ENCODE assay signal across 9 cellular contexts in genomic region chr13:26558912-26559485, GRCh38. TPM values are rescaled to one million over a fixed set of nuclear protein-coding genes. Genes with fewer than 3 reads are reported as not detected.
A peak's percentile ranks its signal among the peaks of the same experiment; 100 is the strongest.
DNase-seq lines count a peak whose midpoint lies in the region; ATAC-seq and TF ChIP-seq lines count a peak whose summit lies in the region.
"Had no signal": no experiment of that assay in that cellular context is flagged by ENCODE, and none has a peak within 500 bp of the region (broad histone marks: within the 10 kb centered on the region; RNA-seq: fewer than 3 reads in every experiment).

No MANE protein-coding gene starts in this region.

- H2BK5ac ChIP-seq in neuronal stem cell (ENCODE audit: low read length), result no peak overlapping the region

- no peak overlapping the region for H2BK12ac ChIP-seq in neuronal stem cell (ENCODE audit: low read length)

- H3K79me1 ChIP-seq in neuronal stem cell (ENCODE audit: low read depth, low read length), result no peaks in the 10 kb centered on the region

- H3K23ac ChIP-seq in neuronal stem cell (ENCODE audit: low read depth, low read length, poor library complexity), result no peak overlapping the region

- H3K4me3 ChIP-seq in MG63 (peak overlapping the region; percentile 72), ectodermal cell (ENCODE audit: insufficient read depth, low read depth, low read length) (peak overlapping the region; percentile 63), neuronal stem cell (ENCODE audit: low read length in 2 of 2) (peak overlapping the region in 1 of 2 donors; percentile 57), mucosa of descending colon (no peak overlapping the region)

- peak overlapping the region; percentile 56 for H3K27ac ChIP-seq in ectodermal cell (ENCODE audit: insufficient read depth, low read depth, low read length, poor library complexity, severe bottlenecking)
- peak overlapping the region; percentile 60 for H3K27ac ChIP-seq in neuronal stem cell (replicated peaks; ENCODE audit: low read length)

- H3K36me3 ChIP-seq in MG63 (peaks cover 3% of the 10 kb centered on the region), ectodermal cell (ENCODE audit: control insufficient read depth, insufficient read depth, low read length) (no peaks in the 10 kb centered on the region), neuronal stem cell (replicated peaks in 1 of 2; ENCODE audit: control insufficient read depth in 2 of 2, insufficient read depth in 2 of 2, low read length in 2 of 2) (no peaks in the 10 kb centered on the region), mucosa of descending colon (ENCODE audit: low read depth) (no peaks in the 10 kb centered on the region)

- H3K9me3 ChIP-seq in MG63 (no peaks in the 10 kb centered on the region), ectodermal cell (ENCODE audit: control insufficient read depth, low read length) (no peaks in the 10 kb centered on the region), neuronal stem cell (replicated peaks in 1 of 2; ENCODE audit: control insufficient read depth in 2 of 2, insufficient read depth in 1 of 2, low read depth in 1 of 2, low read length in 2 of 2) (peaks cover 0 to 2% of the 10 kb centered on the region in 2 donors), mucosa of descending colon (no peaks in the 10 kb centered on the region)

- DNase-seq in EL (peak; percentile 24), MG63 (no peak), neuronal stem cell (ENCODE audit: low spot score) (peak; percentile 65), mucosa of descending colon (no peak)
- no peak for DNase-seq in effector CD8-positive, alpha-beta T cell (lab: John Stamatoyannopoulos, UW)
- DNase-seq: NCI-H345, T-helper 9 cell had no signal

- no peak overlapping the region for H3K18ac ChIP-seq in neuronal stem cell (ENCODE audit: low read length)

- no peak overlapping the region for H3K14ac ChIP-seq in neuronal stem cell (ENCODE audit: low read length)

- no peak for TF ChIP-seq CTCF in mucosa of descending colon (IDR thresholded peaks at IDR 0.05)

- H3K4ac ChIP-seq in neuronal stem cell (ENCODE audit: low read length), result no peak overlapping the region

- H3K4me1 ChIP-seq in ectodermal cell (ENCODE audit: control insufficient read depth, insufficient read depth, low read length) (peaks cover 25% of the 10 kb centered on the region), neuronal stem cell (ENCODE audit: control insufficient read depth in 2 of 2, insufficient read depth in 1 of 2, low read depth in 1 of 2, low read length in 2 of 2) (peaks cover 27% of the 10 kb centered on the region in 2 donors), mucosa of descending colon (ENCODE audit: low read depth) (peaks cover 10% of the 10 kb centered on the region)

- ATAC-seq in GM19395 (IDR thresholded peaks at IDR 0.05; ENCODE audit: unreplicated experiment) (no peak), mucosa of descending colon (no peak)

- H3K4me2 ChIP-seq in neuronal stem cell (ENCODE audit: insufficient read depth, low read length, poor library complexity, severe bottlenecking), result no peak overlapping the region

- H2AFZ ChIP-seq in neuronal stem cell (ENCODE audit: low read length), result no peak overlapping the region

- H3K9ac ChIP-seq in neuronal stem cell (ENCODE audit: low read depth, low read length, poor library complexity), result no peak overlapping the region

- H3K27me3 ChIP-seq in MG63 (no peaks in the 10 kb centered on the region), ectodermal cell (ENCODE audit: control insufficient read depth, insufficient read depth, low read length, poor library complexity, severe bottlenecking) (no peaks in the 10 kb centered on the region), neuronal stem cell (ENCODE audit: control insufficient read depth in 3 of 3, insufficient read depth in 3 of 3, low read depth in 1 of 3, low read length in 3 of 3) (peaks cover 0 to 10% (median 0%) of the 10 kb centered on the region in 3 experiments)

- H2AK5ac ChIP-seq in neuronal stem cell (ENCODE audit: low read depth, low read length), result no peak overlapping the region

- WGBS in ectodermal cell, 2 experiments, result 33 to 43% methylated on average over 2 to 3 of the region's 3 CpGs
- WGBS in neuronal stem cell (ENCODE audit: extremely low coverage in 2 of 2, insufficient read length in 2 of 2, insufficient replicate concordance in 1 of 2), 2 donors, result no CpG with 5 or more reads among the region's 3 CpGs

- intact Hi-C loops in mucosa of descending colon (cut with DNase I, micrococcal nuclease), result no loop called here

- H2BK120ac ChIP-seq in neuronal stem cell (ENCODE audit: low read depth, low read length), result no peak overlapping the region

- H2BK15ac ChIP-seq in neuronal stem cell (ENCODE audit: low read length), result no peak overlapping the region

- H4K91ac ChIP-seq in neuronal stem cell (ENCODE audit: low read depth, low read length, poor library complexity), result no peak overlapping the region

- H4K8ac ChIP-seq in neuronal stem cell (ENCODE audit: low read depth, low read length), result no peak overlapping the region

RNA-seq across cellular contexts. Expression of gene WASF3, which starts 1.5 kb away (rescaled TPM):
- total RNA-seq in MG63 (2014; rRNA removed; shearing (Covaris generic); ENCODE audit: low replicate concordance), result 6.0 and 11.4 TPM in 2 replicates
- polyA plus RNA-seq in ectodermal cell (2013, experiment 1 of 4), result 127 TPM
- 135 TPM for polyA plus RNA-seq in ectodermal cell (2013, experiment 2 of 4)
- 89.2 TPM for polyA plus RNA-seq in ectodermal cell (2013, experiment 3 of 4)
- 111 TPM for polyA plus RNA-seq in ectodermal cell (2013, experiment 4 of 4)
- polyA plus RNA-seq in neuronal stem cell (2013, experiment 1 of 2), result 70.3 TPM
- 72.7 TPM for polyA plus RNA-seq in neuronal stem cell (2013, experiment 2 of 2)
- total RNA-seq in mucosa of descending colon, result 10 to 100 TPM in 1 of 3 donors, 1 to 10 TPM in 2; 1.4 to 18.4 (median 4.4) TPM

Comparison
In these comparisons a context has a peak if more than half of its experiments do, and no peak if none do; other contexts are left out.
1. DNase-seq: peak in EL (single experiment) and neuronal stem cell (single experiment); none in MG63 (single experiment), effector CD8-positive, alpha-beta T cell (single experiment) and mucosa of descending colon (0 of 3).